ENCODE assay signal across 8 cellular contexts in the genomic region with DNA sequence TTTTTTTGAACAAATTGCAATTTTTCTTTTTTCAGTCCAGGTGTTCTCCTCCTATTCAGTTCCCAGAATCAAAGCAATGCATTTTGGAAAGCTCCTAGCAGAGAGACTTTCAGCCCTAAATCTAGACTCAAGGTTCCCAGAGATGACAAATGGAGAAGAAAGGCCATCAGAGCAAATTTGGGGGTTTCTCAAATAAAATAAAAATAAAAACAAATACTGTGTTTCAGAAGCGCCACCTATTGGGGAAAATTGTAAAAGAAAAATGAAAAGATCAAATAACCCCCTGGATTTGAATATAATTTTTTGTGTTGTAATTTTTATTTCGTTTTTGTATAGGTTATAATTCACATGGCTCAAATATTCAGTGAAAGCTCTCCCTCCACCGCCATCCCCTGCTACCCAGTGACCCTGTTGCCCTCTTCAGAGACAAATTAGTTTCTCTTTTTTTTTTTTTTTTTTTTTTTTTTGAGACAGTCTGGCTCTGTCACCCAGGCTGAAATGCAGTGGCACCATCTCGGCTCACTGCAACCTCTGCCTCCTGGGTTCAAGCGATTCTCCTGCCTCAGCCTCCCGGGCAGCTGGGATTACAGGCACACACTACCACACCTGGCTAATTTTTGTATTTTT. TPM values are rescaled to one million over a fixed set of nuclear protein-coding genes. Genes with fewer than 3 reads are reported as not detected.
DNase-seq lines count a peak whose midpoint lies in the region; ATAC-seq and TF ChIP-seq lines count a peak whose summit lies in the region.

No MANE protein-coding gene starts in this region.

- H3K4me3 Mint-ChIP-seq in activated CD4-positive, alpha-beta memory T cell treated with anti-CD3 and anti-CD28 coated beads, Interleukin-2, amount 10 ng/mL, durations not matched to agents 7 days and 5 days = no peak overlapping the region

- H3K79me2 ChIP-seq in HCT116 (ENCODE audit: insufficient read depth, low read length) = no peaks in the 10 kb centered on the region

- no peaks in the 10 kb centered on the region for H3K9me3 Mint-ChIP-seq in activated CD4-positive, alpha-beta memory T cell treated with anti-CD3 and anti-CD28 coated beads, Interleukin-2, amount 10 ng/mL, durations not matched to agents 7 days and 5 days

- H3K9me2 ChIP-seq in HCT116 (ENCODE audit: insufficient read depth) = no peaks in the 10 kb centered on the region

- peaks cover 51% of the 10 kb centered on the region for H3K36me3 Mint-ChIP-seq in activated CD4-positive, alpha-beta memory T cell treated with anti-CD3 and anti-CD28 coated beads, Interleukin-2, amount 10 ng/mL, durations not matched to agents 7 days and 5 days (ENCODE audit: low read depth)

- ATAC-seq in HCT116 (no peak; the same call in 1 of the 2 replicates), GM21825 (IDR thresholded peaks at IDR 0.05; ENCODE audit: unreplicated experiment) (no peak), GM21786 (IDR thresholded peaks at IDR 0.05; ENCODE audit: unreplicated experiment) (no peak)

- H3K27ac ChIP-seq in HCT116 (ENCODE audit: low read depth, low read length) = no peak overlapping the region

- H3K27me3 ChIP-seq in HCT116 (ENCODE audit: insufficient read depth, low read length) = peaks cover 22% of the 10 kb centered on the region

- no peak overlapping the region for H3K9ac ChIP-seq in HCT116 (ENCODE audit: low read length)

- POLR2A ChIA-PET in HCT116 (lab: Charles Lee) = no interaction called here
- POLR2A ChIA-PET in activated CD4-positive, alpha-beta memory T cell treated with anti-CD3 and anti-CD28 coated beads, Interleukin-2, amount 10 ng/mL, durations not matched to agents 7 days and 5 days (lab: Charles Lee) = interaction anchor here (0.9 to 2.0 kb wide), 5 partner anchors 10 to 49 kb away, joined by 3 to 8 read pairs (median 6); a partner anchor contains a TSS

- no peak overlapping the region for H3K4me3 ChIP-seq in HCT116 (replicated peaks in 1 of 2; ENCODE audit: low read depth in 1 of 2, low read length in 2 of 2)

- H3K4me1 ChIP-seq in HCT116 (ENCODE audit: control insufficient read depth in 1 of 2, insufficient read depth in 2 of 2, low read length in 2 of 2) = no peaks in the 10 kb centered on the region

- no peaks in the 10 kb centered on the region for H3K27me3 Mint-ChIP-seq in activated CD4-positive, alpha-beta memory T cell treated with anti-CD3 and anti-CD28 coated beads, Interleukin-2, amount 10 ng/mL, durations not matched to agents 7 days and 5 days

- peak; percentile 45 to 76 (median 70); a peak in 5 of 6 replicates for TF ChIP-seq CTCF in HCT116 (IDR thresholded peaks at IDR 0.05 in 2 of 3, conservative IDR thresholded peaks at IDR 0.05 in 1 of 3; ENCODE audit: borderline replicate concordance in 1 of 3, insufficient read depth in 1 of 3, low read depth in 2 of 3, low read length in 2 of 3)

- intact Hi-C loops in HCT116 (cut with micrococcal nuclease) = loop anchor here (1.0 to 2.0 kb wide), 3 partner anchors 58 to 208 kb away; no protein-coding TSS in a partner anchor

- TF ChIP-seq RAD21 in HCT116 (IDR thresholded peaks at IDR 0.05; ENCODE audit: low read depth) = peak; percentile 62

- no TSS peak for BruUV-seq in HCT116 (replicated peaks; lab: Mats Ljungman, UMichigan)

- H3K36me3 ChIP-seq in HCT116 (ENCODE audit: control insufficient read depth in 1 of 2, insufficient read depth in 2 of 2, low read length in 2 of 2) = no peaks in the 10 kb centered on the region

- H3K27ac Mint-ChIP-seq in activated CD4-positive, alpha-beta memory T cell treated with anti-CD3 and anti-CD28 coated beads, Interleukin-2, amount 10 ng/mL, durations not matched to agents 7 days and 5 days = peak overlapping the region; percentile 51

- RAD21 ChIA-PET in HCT116 (lab: Charles Lee; ENCODE audit: low non-redundant PET in 1 of 2, low total read pairs in 2 of 2, uncharacterized antibody in 2 of 2, unreplicated experiment in 2 of 2) = interaction anchor here in 1 of 2 experiments (0.7 kb wide), 1 partner anchor 20 kb away, joined by 3 read pairs; no protein-coding TSS in a partner anchor

- CTCF ChIA-PET in HCT116 (lab: Charles Lee) = interaction anchor here (1.0 to 1.8 kb wide), 3 partner anchors 9 to 155 kb away, joined by 4 to 7 read pairs (median 5); no protein-coding TSS in a partner anchor
- CTCF ChIA-PET in activated CD4-positive, alpha-beta memory T cell treated with anti-CD3 and anti-CD28 coated beads, Interleukin-2, amount 10 ng/mL, durations not matched to agents 7 days and 5 days (lab: Charles Lee) = interaction anchor here (0.6 to 4.4 kb wide), 14 partner anchors 8 to 210 kb away, joined by 3 to 25 read pairs (median 4); a partner anchor contains a TSS

- DNase-seq in CD1c-positive myeloid dendritic cell (ENCODE audit: extremely low spot score) (peak; percentile 69), HCT116 (ENCODE audit: low read depth, low spot score) (no peak), iris pigment epithelial cell (ENCODE audit: low read depth) (peak; percentile 12), SHP77 treated with DMSO at 0.1 percent for 48 hours (lab: John Stamatoyannopoulos, UW) (no peak), SHP77 (lab: John Stamatoyannopoulos, UW) (no peak)
- no peak for DNase-seq in activated CD4-positive, alpha-beta memory T cell treated with anti-CD3 and anti-CD28 coated beads, Interleukin-2, amount 10 ng/mL, durations not matched to agents 7 days and 5 days

- peaks cover 20% of the 10 kb centered on the region for H3K4me1 Mint-ChIP-seq in activated CD4-positive, alpha-beta memory T cell treated with anti-CD3 and anti-CD28 coated beads, Interleukin-2, amount 10 ng/mL, durations not matched to agents 7 days and 5 days

- no peaks in the 10 kb centered on the region for H3K9me3 ChIP-seq in HCT116 (ENCODE audit: control insufficient read depth in 1 of 2, insufficient read depth in 1 of 2, low read depth in 1 of 2, low read length in 2 of 2)

- no peak for TF ChIP-seq POLR2A in HCT116 (IDR thresholded peaks at IDR 0.05; ENCODE audit: borderline replicate concordance, extremely low read depth, insufficient read depth, insufficient read length)

- peak overlapping the region; percentile 87 for H2AFZ ChIP-seq in HCT116 (ENCODE audit: low read depth, low read length, poor library complexity, severe bottlenecking)

- H4K20me1 ChIP-seq in HCT116 (ENCODE audit: insufficient read depth) = no peaks in the 10 kb centered on the region

- peak overlapping the region; percentile 51 for H3K4me2 ChIP-seq in HCT116 (ENCODE audit: low read length)

TF ChIP-seq in HCT116, 20 proteins besides CTCF, POLR2A, EP300 and RAD21 (continues in another document):
- TF ChIP-seq, protein P1, sequence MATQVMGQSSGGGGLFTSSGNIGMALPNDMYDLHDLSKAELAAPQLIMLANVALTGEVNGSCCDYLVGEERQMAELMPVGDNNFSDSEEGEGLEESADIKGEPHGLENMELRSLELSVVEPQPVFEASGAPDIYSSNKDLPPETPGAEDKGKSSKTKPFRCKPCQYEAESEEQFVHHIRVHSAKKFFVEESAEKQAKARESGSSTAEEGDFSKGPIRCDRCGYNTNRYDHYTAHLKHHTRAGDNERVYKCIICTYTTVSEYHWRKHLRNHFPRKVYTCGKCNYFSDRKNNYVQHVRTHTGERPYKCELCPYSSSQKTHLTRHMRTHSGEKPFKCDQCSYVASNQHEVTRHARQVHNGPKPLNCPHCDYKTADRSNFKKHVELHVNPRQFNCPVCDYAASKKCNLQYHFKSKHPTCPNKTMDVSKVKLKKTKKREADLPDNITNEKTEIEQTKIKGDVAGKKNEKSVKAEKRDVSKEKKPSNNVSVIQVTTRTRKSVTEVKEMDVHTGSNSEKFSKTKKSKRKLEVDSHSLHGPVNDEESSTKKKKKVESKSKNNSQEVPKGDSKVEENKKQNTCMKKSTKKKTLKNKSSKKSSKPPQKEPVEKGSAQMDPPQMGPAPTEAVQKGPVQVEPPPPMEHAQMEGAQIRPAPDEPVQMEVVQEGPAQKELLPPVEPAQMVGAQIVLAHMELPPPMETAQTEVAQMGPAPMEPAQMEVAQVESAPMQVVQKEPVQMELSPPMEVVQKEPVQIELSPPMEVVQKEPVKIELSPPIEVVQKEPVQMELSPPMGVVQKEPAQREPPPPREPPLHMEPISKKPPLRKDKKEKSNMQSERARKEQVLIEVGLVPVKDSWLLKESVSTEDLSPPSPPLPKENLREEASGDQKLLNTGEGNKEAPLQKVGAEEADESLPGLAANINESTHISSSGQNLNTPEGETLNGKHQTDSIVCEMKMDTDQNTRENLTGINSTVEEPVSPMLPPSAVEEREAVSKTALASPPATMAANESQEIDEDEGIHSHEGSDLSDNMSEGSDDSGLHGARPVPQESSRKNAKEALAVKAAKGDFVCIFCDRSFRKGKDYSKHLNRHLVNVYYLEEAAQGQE (IDR thresholded peaks at IDR 0.05; ENCODE audit: low read depth) = no peak
- TF ChIP-seq CBX3 (IDR thresholded peaks at IDR 0.05; ENCODE audit: low read depth) (no peak), FOSL1 (IDR thresholded peaks at IDR 0.05; ENCODE audit: low read depth) (no peak), SIN3A (IDR thresholded peaks at IDR 0.05; ENCODE audit: low read depth) (no peak)
- TF ChIP-seq, protein P2, sequence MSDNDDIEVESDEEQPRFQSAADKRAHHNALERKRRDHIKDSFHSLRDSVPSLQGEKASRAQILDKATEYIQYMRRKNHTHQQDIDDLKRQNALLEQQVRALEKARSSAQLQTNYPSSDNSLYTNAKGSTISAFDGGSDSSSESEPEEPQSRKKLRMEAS (IDR thresholded peaks at IDR 0.05) = no peak

RNA-seq across cellular contexts. Expression of a gene that starts 6.2 kb away (rescaled TPM):
- 49.9 TPM for total RNA-seq in HCT116 (2021; ENCODE audit: unreplicated experiment)
- polyA plus RNA-seq in HCT116 (2012) = 10.7 and 13.3 TPM in 2 replicates
- total RNA-seq in activated CD4-positive, alpha-beta memory T cell treated with anti-CD3 and anti-CD28 coated beads, Interleukin-2, amount 10 ng/mL, durations not matched to agents 7 days and 5 days = 10 to 100 TPM; 42.1 to 44.1 TPM

RNA-seq across cellular contexts. Expression of a gene that starts 9.1 kb away (rescaled TPM):
- 0.20 TPM for total RNA-seq in HCT116 (2021; ENCODE audit: unreplicated experiment)
- polyA plus RNA-seq in HCT116 (2012) = not detected in 2 replicates
- total RNA-seq in activated CD4-positive, alpha-beta memory T cell treated with anti-CD3 and anti-CD28 coated beads, Interleukin-2, amount 10 ng/mL, durations not matched to agents 7 days and 5 days = 100 to 1,000 TPM; 223 to 225 TPM

RNA-seq across cellular contexts. Expression of a gene that starts 10.7 kb away (rescaled TPM):
- total RNA-seq in HCT116 (2021; ENCODE audit: unreplicated experiment) = 1.0 TPM
- 0.17 TPM in 1 of 2 replicates, not detected in the other for polyA plus RNA-seq in HCT116 (2012)
- total RNA-seq in activated CD4-positive, alpha-beta memory T cell treated with anti-CD3 and anti-CD28 coated beads, Interleukin-2, amount 10 ng/mL, durations not matched to agents 7 days and 5 days = 100 to 1,000 TPM; 467 to 476 TPM

RNA-seq across cellular contexts. Expression of a gene that starts 48.2 kb away (rescaled TPM):
- total RNA-seq in HCT116 (2021; ENCODE audit: unreplicated experiment) = 205 TPM
- polyA plus RNA-seq in HCT116 (2012) = 224 and 260 TPM in 2 replicates
- total RNA-seq in activated CD4-positive, alpha-beta memory T cell treated with anti-CD3 and anti-CD28 coated beads, Interleukin-2, amount 10 ng/mL, durations not matched to agents 7 days and 5 days = 100 to 1,000 TPM; 251 to 260 TPM

RNA-seq across cellular contexts. Expression of a gene that starts 48.7 kb away (rescaled TPM):
- total RNA-seq in HCT116 (2021; ENCODE audit: unreplicated experiment) = 0.79 TPM
- not detected in 2 replicates for polyA plus RNA-seq in HCT116 (2012)
- 100 to 1,000 TPM; 639 to 653 TPM for total RNA-seq in activated CD4-positive, alpha-beta memory T cell treated with anti-CD3 and anti-CD28 coated beads, Interleukin-2, amount 10 ng/mL, durations not matched to agents 7 days and 5 days

Comparison
In these comparisons a context has a peak if more than half of its experiments do, and no peak if none do; other contexts are left out.
1. DNase-seq: peak in CD1c-positive myeloid dendritic cell (single experiment) and iris pigment epithelial cell (single experiment); none in HCT116 (single experiment), activated CD4-positive, alpha-beta memory T cell treated with anti-CD3 and anti-CD28 coated beads, Interleukin-2, amount 10 ng/mL, durations not matched to agents 7 days and 5 days (single experiment), SHP77 treated with DMSO at 0.1 percent for 48 hours (single experiment) and SHP77 (0 of 2).
2. RNA of a gene that starts 9.1 kb away (total RNA-seq): 223 to 225 TPM in activated CD4-positive, alpha-beta memory T cell treated with anti-CD3 and anti-CD28 coated beads, Interleukin-2, amount 10 ng/mL, durations not matched to agents 7 days and 5 days; 0.20 TPM in HCT116 (single experiment); every median in the first group is over 100 times any median in the second.
3. RNA of a gene that starts 10.7 kb away (total RNA-seq): 467 to 476 TPM in activated CD4-positive, alpha-beta memory T cell treated with anti-CD3 and anti-CD28 coated beads, Interleukin-2, amount 10 ng/mL, durations not matched to agents 7 days and 5 days; 1.0 TPM in HCT116 (single experiment); every median in the first group is over 100 times any median in the second.